1 cellular context compared by ENCODE assay signal in the genomic region with DNA sequence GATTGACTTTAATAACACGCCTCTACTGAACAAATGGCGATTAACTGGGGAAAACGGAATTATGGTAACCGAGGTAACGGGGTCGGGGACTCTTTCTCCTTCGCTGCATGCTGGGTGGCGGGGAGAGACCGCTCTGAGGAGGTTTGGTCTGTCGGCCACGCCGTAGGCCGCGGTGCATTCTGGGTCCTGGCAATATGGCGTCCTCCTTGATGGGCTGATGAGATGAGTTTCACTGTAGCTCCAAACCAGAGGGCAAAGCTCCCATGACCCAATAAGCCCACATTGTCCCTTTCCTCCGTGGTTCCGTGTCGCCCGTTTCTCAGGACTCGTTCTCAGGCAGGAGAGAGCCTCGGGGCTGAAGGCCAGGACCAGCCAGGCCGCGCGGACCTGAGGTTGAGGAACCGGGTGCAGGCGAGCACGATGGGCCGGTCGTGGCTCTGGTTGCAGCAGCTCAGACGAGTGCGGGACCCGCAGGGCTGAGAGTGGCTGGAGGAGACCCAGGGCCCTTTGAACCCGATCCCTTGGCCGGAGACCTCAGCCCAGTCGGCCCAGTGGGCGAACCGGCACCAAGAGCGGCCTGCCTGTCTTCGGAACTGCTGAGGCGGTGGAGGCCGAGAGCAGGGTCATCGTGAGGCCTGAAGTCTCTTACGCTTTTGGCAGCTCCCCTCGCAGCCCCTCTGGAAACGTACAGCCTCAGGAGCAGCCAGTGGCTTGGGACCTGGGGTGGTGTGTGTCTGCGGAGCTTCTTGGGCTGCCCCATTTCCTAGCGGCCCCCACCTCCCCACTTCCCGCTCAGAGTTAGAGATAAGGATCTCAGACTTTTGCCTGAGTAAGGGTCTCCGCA.
TF ChIP-seq lines count a peak whose summit lies in the region.

A gene with protein sequence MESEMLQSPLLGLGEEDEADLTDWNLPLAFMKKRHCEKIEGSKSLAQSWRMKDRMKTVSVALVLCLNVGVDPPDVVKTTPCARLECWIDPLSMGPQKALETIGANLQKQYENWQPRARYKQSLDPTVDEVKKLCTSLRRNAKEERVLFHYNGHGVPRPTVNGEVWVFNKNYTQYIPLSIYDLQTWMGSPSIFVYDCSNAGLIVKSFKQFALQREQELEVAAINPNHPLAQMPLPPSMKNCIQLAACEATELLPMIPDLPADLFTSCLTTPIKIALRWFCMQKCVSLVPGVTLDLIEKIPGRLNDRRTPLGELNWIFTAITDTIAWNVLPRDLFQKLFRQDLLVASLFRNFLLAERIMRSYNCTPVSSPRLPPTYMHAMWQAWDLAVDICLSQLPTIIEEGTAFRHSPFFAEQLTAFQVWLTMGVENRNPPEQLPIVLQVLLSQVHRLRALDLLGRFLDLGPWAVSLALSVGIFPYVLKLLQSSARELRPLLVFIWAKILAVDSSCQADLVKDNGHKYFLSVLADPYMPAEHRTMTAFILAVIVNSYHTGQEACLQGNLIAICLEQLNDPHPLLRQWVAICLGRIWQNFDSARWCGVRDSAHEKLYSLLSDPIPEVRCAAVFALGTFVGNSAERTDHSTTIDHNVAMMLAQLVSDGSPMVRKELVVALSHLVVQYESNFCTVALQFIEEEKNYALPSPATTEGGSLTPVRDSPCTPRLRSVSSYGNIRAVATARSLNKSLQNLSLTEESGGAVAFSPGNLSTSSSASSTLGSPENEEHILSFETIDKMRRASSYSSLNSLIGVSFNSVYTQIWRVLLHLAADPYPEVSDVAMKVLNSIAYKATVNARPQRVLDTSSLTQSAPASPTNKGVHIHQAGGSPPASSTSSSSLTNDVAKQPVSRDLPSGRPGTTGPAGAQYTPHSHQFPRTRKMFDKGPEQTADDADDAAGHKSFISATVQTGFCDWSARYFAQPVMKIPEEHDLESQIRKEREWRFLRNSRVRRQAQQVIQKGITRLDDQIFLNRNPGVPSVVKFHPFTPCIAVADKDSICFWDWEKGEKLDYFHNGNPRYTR (N-terminal part only) (plus strand): TSS at position 184 of the 844 bp plus-strand sequence. CDS start 792 bp downstream, outside the sequence.

TF ChIP-seq in K562, 482 proteins besides CTCF, POLR2A, EP300 and RAD21 (continued from another document and continues in another):
- TF ChIP-seq, protein P1, sequence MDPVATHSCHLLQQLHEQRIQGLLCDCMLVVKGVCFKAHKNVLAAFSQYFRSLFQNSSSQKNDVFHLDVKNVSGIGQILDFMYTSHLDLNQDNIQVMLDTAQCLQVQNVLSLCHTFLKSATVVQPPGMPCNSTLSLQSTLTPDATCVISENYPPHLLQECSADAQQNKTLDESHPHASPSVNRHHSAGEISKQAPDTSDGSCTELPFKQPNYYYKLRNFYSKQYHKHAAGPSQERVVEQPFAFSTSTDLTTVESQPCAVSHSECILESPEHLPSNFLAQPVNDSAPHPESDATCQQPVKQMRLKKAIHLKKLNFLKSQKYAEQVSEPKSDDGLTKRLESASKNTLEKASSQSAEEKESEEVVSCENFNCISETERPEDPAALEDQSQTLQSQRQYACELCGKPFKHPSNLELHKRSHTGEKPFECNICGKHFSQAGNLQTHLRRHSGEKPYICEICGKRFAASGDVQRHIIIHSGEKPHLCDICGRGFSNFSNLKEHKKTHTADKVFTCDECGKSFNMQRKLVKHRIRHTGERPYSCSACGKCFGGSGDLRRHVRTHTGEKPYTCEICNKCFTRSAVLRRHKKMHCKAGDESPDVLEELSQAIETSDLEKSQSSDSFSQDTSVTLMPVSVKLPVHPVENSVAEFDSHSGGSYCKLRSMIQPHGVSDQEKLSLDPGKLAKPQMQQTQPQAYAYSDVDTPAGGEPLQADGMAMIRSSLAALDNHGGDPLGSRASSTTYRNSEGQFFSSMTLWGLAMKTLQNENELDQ (CRISPR knock-in tag; IDR thresholded peaks at IDR 0.05; ENCODE audit: borderline replicate concordance): 0 out of 2 replicates have a peak, but pooled peaks have one; percentile 52
- TF ChIP-seq HDAC3 (IDR thresholded peaks at IDR 0.05; ENCODE audit: borderline replicate concordance, partially characterized antibody): peak; percentile 12
- TF ChIP-seq CHD4 (IDR thresholded peaks at IDR 0.05; ENCODE audit: insufficient read depth, insufficient replicate concordance, low read depth, low read length, poor library complexity, severe bottlenecking): no peak
- TF ChIP-seq KLF10 (CRISPR knock-in tag; IDR thresholded peaks at IDR 0.05): no peak
- TF ChIP-seq PHF8 (IDR thresholded peaks at IDR 0.05; ENCODE audit: borderline replicate concordance, low read length): peak; percentile 96
- TF ChIP-seq CBX3 (IDR thresholded peaks at IDR 0.05; ENCODE audit: borderline replicate concordance in 1 of 2, low read length in 2 of 2): peak in 1 of 2 experiments; percentile 79; a peak in 2 of 3 replicates
- TF ChIP-seq ESRRA (IDR thresholded peaks at IDR 0.05; ENCODE audit: borderline replicate concordance, low read depth): peak; percentile 83
- TF ChIP-seq, protein P2, sequence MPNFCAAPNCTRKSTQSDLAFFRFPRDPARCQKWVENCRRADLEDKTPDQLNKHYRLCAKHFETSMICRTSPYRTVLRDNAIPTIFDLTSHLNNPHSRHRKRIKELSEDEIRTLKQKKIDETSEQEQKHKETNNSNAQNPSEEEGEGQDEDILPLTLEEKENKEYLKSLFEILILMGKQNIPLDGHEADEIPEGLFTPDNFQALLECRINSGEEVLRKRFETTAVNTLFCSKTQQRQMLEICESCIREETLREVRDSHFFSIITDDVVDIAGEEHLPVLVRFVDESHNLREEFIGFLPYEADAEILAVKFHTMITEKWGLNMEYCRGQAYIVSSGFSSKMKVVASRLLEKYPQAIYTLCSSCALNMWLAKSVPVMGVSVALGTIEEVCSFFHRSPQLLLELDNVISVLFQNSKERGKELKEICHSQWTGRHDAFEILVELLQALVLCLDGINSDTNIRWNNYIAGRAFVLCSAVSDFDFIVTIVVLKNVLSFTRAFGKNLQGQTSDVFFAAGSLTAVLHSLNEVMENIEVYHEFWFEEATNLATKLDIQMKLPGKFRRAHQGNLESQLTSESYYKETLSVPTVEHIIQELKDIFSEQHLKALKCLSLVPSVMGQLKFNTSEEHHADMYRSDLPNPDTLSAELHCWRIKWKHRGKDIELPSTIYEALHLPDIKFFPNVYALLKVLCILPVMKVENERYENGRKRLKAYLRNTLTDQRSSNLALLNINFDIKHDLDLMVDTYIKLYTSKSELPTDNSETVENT (CRISPR knock-in tag; IDR thresholded peaks at IDR 0.05): peak; percentile 24; the same call in 1 of the 2 replicates
- no peak for TF ChIP-seq NCOA1 (IDR thresholded peaks at IDR 0.05; ENCODE audit: low read depth)
- no peak for TF ChIP-seq HNRNPL (IDR thresholded peaks at IDR 0.05; ENCODE audit: low read depth, low read length)
- TF ChIP-seq RBFOX2 (IDR thresholded peaks at IDR 0.05; ENCODE audit: low read depth, low read length): peak; percentile 92
- TF ChIP-seq, protein P3, sequence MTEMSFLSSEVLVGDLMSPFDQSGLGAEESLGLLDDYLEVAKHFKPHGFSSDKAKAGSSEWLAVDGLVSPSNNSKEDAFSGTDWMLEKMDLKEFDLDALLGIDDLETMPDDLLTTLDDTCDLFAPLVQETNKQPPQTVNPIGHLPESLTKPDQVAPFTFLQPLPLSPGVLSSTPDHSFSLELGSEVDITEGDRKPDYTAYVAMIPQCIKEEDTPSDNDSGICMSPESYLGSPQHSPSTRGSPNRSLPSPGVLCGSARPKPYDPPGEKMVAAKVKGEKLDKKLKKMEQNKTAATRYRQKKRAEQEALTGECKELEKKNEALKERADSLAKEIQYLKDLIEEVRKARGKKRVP (CRISPR knock-in tag; IDR thresholded peaks at IDR 0.05): no peak
- peak; percentile 89 to 99 (median 97) for TF ChIP-seq YY1 (IDR thresholded peaks at IDR 0.05; ENCODE audit: borderline replicate concordance in 1 of 3, control insufficient read depth in 1 of 3, extremely low read depth in 1 of 3, insufficient read depth in 3 of 3, insufficient read length in 1 of 3, insufficient replicate concordance in 2 of 3, low read depth in 1 of 3, low read length in 2 of 3)
- peak; percentile 95 for TF ChIP-seq TBP (optimal IDR thresholded peaks at IDR 0.05; ENCODE audit: low read depth, low read length)
- no peak for TF ChIP-seq SRSF3 (IDR thresholded peaks at IDR 0.05; ENCODE audit: insufficient read depth, low read length)
- peak; percentile 30; the same call in 1 of the 2 replicates for TF ChIP-seq LEF1 (IDR thresholded peaks at IDR 0.05)
- 0 out of 2 replicates have a peak, but pooled peaks have one; percentile 26 for TF ChIP-seq FOXJ2 (tag; IDR thresholded peaks at IDR 0.05)
- TF ChIP-seq, protein P4, sequence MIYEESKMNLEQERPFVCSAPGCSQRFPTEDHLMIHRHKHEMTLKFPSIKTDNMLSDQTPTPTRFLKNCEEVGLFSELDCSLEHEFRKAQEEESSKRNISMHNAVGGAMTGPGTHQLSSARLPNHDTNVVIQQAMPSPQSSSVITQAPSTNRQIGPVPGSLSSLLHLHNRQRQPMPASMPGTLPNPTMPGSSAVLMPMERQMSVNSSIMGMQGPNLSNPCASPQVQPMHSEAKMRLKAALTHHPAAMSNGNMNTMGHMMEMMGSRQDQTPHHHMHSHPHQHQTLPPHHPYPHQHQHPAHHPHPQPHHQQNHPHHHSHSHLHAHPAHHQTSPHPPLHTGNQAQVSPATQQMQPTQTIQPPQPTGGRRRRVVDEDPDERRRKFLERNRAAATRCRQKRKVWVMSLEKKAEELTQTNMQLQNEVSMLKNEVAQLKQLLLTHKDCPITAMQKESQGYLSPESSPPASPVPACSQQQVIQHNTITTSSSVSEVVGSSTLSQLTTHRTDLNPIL (CRISPR knock-in tag; IDR thresholded peaks at IDR 0.05): no peak
- no peak for TF ChIP-seq RHOXF2B (CRISPR knock-in tag; conservative IDR thresholded peaks at IDR 0.05)
- TF ChIP-seq ZNF134 (CRISPR knock-in tag; conservative IDR thresholded peaks at IDR 0.05): no peak
- peak; percentile 62; the same call in 1 of the 2 replicates for TF ChIP-seq ZNF12 (CRISPR knock-in tag; IDR thresholded peaks at IDR 0.05)
- TF ChIP-seq SNIP1 (IDR thresholded peaks at IDR 0.05; ENCODE audit: low read depth): no peak
- TF ChIP-seq, protein P5, sequence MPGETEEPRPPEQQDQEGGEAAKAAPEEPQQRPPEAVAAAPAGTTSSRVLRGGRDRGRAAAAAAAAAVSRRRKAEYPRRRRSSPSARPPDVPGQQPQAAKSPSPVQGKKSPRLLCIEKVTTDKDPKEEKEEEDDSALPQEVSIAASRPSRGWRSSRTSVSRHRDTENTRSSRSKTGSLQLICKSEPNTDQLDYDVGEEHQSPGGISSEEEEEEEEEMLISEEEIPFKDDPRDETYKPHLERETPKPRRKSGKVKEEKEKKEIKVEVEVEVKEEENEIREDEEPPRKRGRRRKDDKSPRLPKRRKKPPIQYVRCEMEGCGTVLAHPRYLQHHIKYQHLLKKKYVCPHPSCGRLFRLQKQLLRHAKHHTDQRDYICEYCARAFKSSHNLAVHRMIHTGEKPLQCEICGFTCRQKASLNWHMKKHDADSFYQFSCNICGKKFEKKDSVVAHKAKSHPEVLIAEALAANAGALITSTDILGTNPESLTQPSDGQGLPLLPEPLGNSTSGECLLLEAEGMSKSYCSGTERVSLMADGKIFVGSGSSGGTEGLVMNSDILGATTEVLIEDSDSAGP (CRISPR knock-in tag; IDR thresholded peaks at IDR 0.05): no peak
- TF ChIP-seq, protein P6, sequence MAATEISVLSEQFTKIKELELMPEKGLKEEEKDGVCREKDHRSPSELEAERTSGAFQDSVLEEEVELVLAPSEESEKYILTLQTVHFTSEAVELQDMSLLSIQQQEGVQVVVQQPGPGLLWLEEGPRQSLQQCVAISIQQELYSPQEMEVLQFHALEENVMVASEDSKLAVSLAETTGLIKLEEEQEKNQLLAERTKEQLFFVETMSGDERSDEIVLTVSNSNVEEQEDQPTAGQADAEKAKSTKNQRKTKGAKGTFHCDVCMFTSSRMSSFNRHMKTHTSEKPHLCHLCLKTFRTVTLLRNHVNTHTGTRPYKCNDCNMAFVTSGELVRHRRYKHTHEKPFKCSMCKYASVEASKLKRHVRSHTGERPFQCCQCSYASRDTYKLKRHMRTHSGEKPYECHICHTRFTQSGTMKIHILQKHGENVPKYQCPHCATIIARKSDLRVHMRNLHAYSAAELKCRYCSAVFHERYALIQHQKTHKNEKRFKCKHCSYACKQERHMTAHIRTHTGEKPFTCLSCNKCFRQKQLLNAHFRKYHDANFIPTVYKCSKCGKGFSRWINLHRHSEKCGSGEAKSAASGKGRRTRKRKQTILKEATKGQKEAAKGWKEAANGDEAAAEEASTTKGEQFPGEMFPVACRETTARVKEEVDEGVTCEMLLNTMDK (IDR thresholded peaks at IDR 0.05; ENCODE audit: borderline replicate concordance, insufficient read depth, low read depth, low read length, poor library complexity, severe bottlenecking): no peak
- no peak for TF ChIP-seq RBM39 (optimal IDR thresholded peaks at IDR 0.05; ENCODE audit: low read depth, low read length)
- peak in 1 of 2 experiments; percentile 23; a peak in 1 of 4 replicates for TF ChIP-seq TBL1XR1 (IDR thresholded peaks at IDR 0.05; ENCODE audit: low read length in 2 of 2)
- no peak for TF ChIP-seq CCNT2 (IDR thresholded peaks at IDR 0.05; ENCODE audit: borderline replicate concordance, extremely low read depth, insufficient read length, low read depth, low read length)
- TF ChIP-seq FOXA3 (CRISPR knock-in tag; conservative IDR thresholded peaks at IDR 0.05 in 1 of 2, IDR thresholded peaks at IDR 0.05 in 1 of 2): peak in 1 of 2 experiments; percentile 68; a peak in 2 of 4 replicates
- no peak for TF ChIP-seq ZSCAN32 (CRISPR knock-in tag; IDR thresholded peaks at IDR 0.05)
- TF ChIP-seq SRSF1 (IDR thresholded peaks at IDR 0.05; ENCODE audit: low read depth, low read length): no peak
- TF ChIP-seq SRSF7 (optimal IDR thresholded peaks at IDR 0.05; ENCODE audit: low read depth, low read length): no peak
- no peak for TF ChIP-seq NR4A1 (CRISPR knock-in tag; IDR thresholded peaks at IDR 0.05)
- TF ChIP-seq NR4A1 (tag; IDR thresholded peaks at IDR 0.05): peak; percentile 68; the same call in 1 of the 2 replicates
- TF ChIP-seq ZBTB8A (IDR thresholded peaks at IDR 0.05; ENCODE audit: partially characterized antibody): peak; percentile 36
- TF ChIP-seq, protein P7, sequence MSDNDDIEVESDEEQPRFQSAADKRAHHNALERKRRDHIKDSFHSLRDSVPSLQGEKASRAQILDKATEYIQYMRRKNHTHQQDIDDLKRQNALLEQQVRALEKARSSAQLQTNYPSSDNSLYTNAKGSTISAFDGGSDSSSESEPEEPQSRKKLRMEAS (CRISPR knock-in tag; IDR thresholded peaks at IDR 0.05): peak; percentile 80
